ENCODE assay signal across 1 cellular context in genomic region chr2:120224256-120224655, GRCh38.
TF ChIP-seq lines count a peak whose summit lies in the region.

No MANE protein-coding gene starts in this region.

TF ChIP-seq in HepG2, 621 proteins besides CTCF, POLR2A, EP300 and RAD21:
- TF ChIP-seq DBP (CRISPR knock-in tag; IDR thresholded peaks at IDR 0.05; ENCODE audit: not compliant biosample characterization) (no peak), ZNF883 (CRISPR knock-in tag; IDR thresholded peaks at IDR 0.05; ENCODE audit: not compliant biosample characterization) (no peak), RBFOX2 (IDR thresholded peaks at IDR 0.05; ENCODE audit: low read depth, low read length) (no peak), TARDBP (CRISPR knock-in tag; IDR thresholded peaks at IDR 0.05) (0 out of 2 replicates have a peak, but pooled peaks have one; percentile 17), STAG1 (CRISPR knock-in tag; IDR thresholded peaks at IDR 0.05) (no peak), PRDM15 (CRISPR knock-in tag; IDR thresholded peaks at IDR 0.05) (peak; percentile 33; the same call in 1 of the 2 replicates), MED1 (CRISPR knock-in tag; IDR thresholded peaks at IDR 0.05) (no peak), MIER2 (CRISPR knock-in tag; IDR thresholded peaks at IDR 0.05) (no peak), ZBTB38 (CRISPR knock-in tag; IDR thresholded peaks at IDR 0.05) (0 out of 2 replicates have a peak, but pooled peaks have one; percentile 55), ZNF180 (CRISPR knock-in tag; IDR thresholded peaks at IDR 0.05; ENCODE audit: borderline replicate concordance, low read depth) (no peak), ZNF121 (CRISPR knock-in tag; IDR thresholded peaks at IDR 0.05) (no peak), CHD4 (IDR thresholded peaks at IDR 0.05; ENCODE audit: borderline replicate concordance, low read length) (no peak), NBN (conservative IDR thresholded peaks at IDR 0.05) (no peak), ZNF850 (CRISPR knock-in tag; conservative IDR thresholded peaks at IDR 0.05) (no peak), ZNF878 (CRISPR knock-in tag; IDR thresholded peaks at IDR 0.05) (no peak), HNRNPUL1 (IDR thresholded peaks at IDR 0.05; ENCODE audit: low read depth, low read length) (no peak), ZNF891 (CRISPR knock-in tag; IDR thresholded peaks at IDR 0.05) (0 out of 2 replicates have a peak, but pooled peaks have one; percentile 3), ADNP (CRISPR knock-in tag; IDR thresholded peaks at IDR 0.05) (no peak), SIX4 (CRISPR knock-in tag; IDR thresholded peaks at IDR 0.05) (no peak), ZBTB33 (CRISPR knock-in tag; IDR thresholded peaks at IDR 0.05) (peak; percentile 64; the same call in 1 of the 2 replicates), ZFY (CRISPR knock-in tag; IDR thresholded peaks at IDR 0.05) (0 out of 2 replicates have a peak, but pooled peaks have one; percentile 33)
